Comparison of ENCODE assay signal across 2 cellular contexts in the genomic region with DNA sequence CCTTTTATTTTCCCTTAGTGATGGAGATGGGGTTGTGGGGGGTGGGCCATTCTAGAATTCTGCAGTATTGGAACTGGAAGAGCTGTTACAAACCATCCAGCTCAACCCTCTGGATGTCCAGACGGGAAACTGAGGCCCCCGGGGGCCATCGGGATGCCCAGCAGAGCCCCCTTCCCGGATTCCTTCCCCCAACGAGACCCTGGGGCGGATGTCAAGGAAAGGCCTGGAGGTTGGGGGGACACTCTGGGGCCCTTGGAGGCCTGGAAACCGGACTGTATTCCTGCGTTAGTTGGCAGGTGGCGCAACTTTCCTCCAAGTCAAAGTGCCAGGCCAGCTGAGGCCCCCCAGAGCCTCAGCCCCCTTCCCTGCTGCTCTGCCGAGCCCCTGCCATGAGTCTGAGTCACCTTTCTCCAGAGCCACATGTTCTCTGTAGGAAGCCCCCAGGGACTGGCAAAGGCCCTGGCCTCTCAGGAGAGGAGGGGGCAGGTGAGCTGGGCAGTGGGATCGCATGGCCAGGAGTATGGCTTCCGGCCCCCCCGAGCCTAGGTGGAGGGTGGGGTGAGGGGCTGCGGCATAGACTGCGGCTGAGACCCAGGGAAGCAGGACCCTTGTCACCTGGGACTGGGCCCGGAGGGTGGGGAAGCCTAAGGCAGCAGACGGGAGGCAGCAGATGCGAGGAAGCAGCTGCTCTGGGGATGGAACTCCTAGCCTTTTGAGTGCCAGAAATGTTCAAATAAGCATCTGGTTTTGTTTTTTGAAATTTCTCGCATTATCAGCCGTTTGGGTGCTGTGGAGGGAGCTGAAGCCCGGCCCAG.
TF ChIP-seq lines count a peak whose summit lies in the region.

No MANE protein-coding gene starts in this region.

TF ChIP-seq in K562, 482 proteins besides CTCF, POLR2A, EP300 and RAD21:
- TF ChIP-seq MED1 (CRISPR knock-in tag; IDR thresholded peaks at IDR 0.05; ENCODE audit: borderline replicate concordance) (no peak), PRPF4 (IDR thresholded peaks at IDR 0.05; ENCODE audit: insufficient read depth, low read depth, low read length, poor library complexity, severe bottlenecking) (no peak)

TF ChIP-seq in GM12891, 5 proteins besides CTCF, POLR2A, EP300 and RAD21:
- no peak for TF ChIP-seq PAX5 (IDR thresholded peaks at IDR 0.05; ENCODE audit: insufficient read depth, low read length, severe bottlenecking)
- no peak for TF ChIP-seq POLR2AphosphoS5 (IDR thresholded peaks at IDR 0.05; ENCODE audit: low read depth, low read length)
- TF ChIP-seq SPI1 (IDR thresholded peaks at IDR 0.05; ENCODE audit: low read depth, low read length): no peak
- no peak for TF ChIP-seq TAF1 (IDR thresholded peaks at IDR 0.05; ENCODE audit: low read depth, low read length)
- no peak for TF ChIP-seq POU2F2 (IDR thresholded peaks at IDR 0.05; ENCODE audit: low read depth, low read length)
